Comparison of ENCODE assay signal across 1 cellular context in genomic region chr20:32628960-32629530, GRCh38.
TF ChIP-seq lines count a peak whose summit lies in the region.

No MANE protein-coding gene starts in this region.

TF ChIP-seq in K562, 482 proteins besides CTCF, POLR2A, EP300 and RAD21 (continued from another document and continues in another):
- TF ChIP-seq ZHX1 (conservative IDR thresholded peaks at IDR 0.05; ENCODE audit: low read length) = no peak
- TF ChIP-seq RBM25 (IDR thresholded peaks at IDR 0.05; ENCODE audit: low read depth, low read length, severe bottlenecking) = no peak
- no peak for TF ChIP-seq DACH1 (IDR thresholded peaks at IDR 0.05; ENCODE audit: partially characterized antibody)
- TF ChIP-seq CTCFL (IDR thresholded peaks at IDR 0.05; ENCODE audit: borderline replicate concordance, insufficient read depth, low read depth, low read length, poor library complexity, severe bottlenecking) = no peak
- TF ChIP-seq ZNF764 (CRISPR knock-in tag; IDR thresholded peaks at IDR 0.05; ENCODE audit: low read depth) = no peak
- TF ChIP-seq ZBTB1 (CRISPR knock-in tag; IDR thresholded peaks at IDR 0.05; ENCODE audit: borderline replicate concordance, low read depth) = no peak
- TF ChIP-seq SREBF1 (IDR thresholded peaks at IDR 0.05; ENCODE audit: borderline replicate concordance, low read depth, low read length) = no peak
- TF ChIP-seq ZFPM2 (CRISPR knock-in tag; IDR thresholded peaks at IDR 0.05) = no peak
- TF ChIP-seq NFE2 (IDR thresholded peaks at IDR 0.05; ENCODE audit: low read depth) = peak; percentile 89
- no peak for TF ChIP-seq STAG1 (CRISPR knock-in tag; IDR thresholded peaks at IDR 0.05; ENCODE audit: borderline replicate concordance)
- no peak for TF ChIP-seq ZNF696 (CRISPR knock-in tag; conservative IDR thresholded peaks at IDR 0.05)
- TF ChIP-seq RNF2 (IDR thresholded peaks at IDR 0.05) = no peak
- no peak; a peak in 1 of 4 replicates for TF ChIP-seq MNT (conservative IDR thresholded peaks at IDR 0.05)
- TF ChIP-seq ARID4B (CRISPR knock-in tag; IDR thresholded peaks at IDR 0.05) = no peak
- no peak for TF ChIP-seq GATA2 (CRISPR knock-in tag; IDR thresholded peaks at IDR 0.05)
- no peak for TF ChIP-seq SRSF9 (IDR thresholded peaks at IDR 0.05; ENCODE audit: borderline replicate concordance, low read depth, low read length)
- TF ChIP-seq KDM1A (IDR thresholded peaks at IDR 0.05) = no peak
- TF ChIP-seq FOXA1 (IDR thresholded peaks at IDR 0.05; ENCODE audit: borderline replicate concordance) = no peak
- TF ChIP-seq ZNF592 (IDR thresholded peaks at IDR 0.05) = peak; percentile 95
- no peak for TF ChIP-seq PREB (CRISPR knock-in tag; IDR thresholded peaks at IDR 0.05)
- no peak for TF ChIP-seq ZNF695 (CRISPR knock-in tag; IDR thresholded peaks at IDR 0.05)
- TF ChIP-seq ZNF431 (CRISPR knock-in tag; IDR thresholded peaks at IDR 0.05) = no peak
- no peak for TF ChIP-seq FOXA3 (CRISPR knock-in tag; conservative IDR thresholded peaks at IDR 0.05 in 1 of 2, IDR thresholded peaks at IDR 0.05 in 1 of 2)
- TF ChIP-seq BACH1 (tag; IDR thresholded peaks at IDR 0.05) = 0 out of 2 replicates have a peak, but pooled peaks have one; percentile 27
- no peak for TF ChIP-seq ERF (CRISPR knock-in tag; IDR thresholded peaks at IDR 0.05)
- TF ChIP-seq DPF2 (IDR thresholded peaks at IDR 0.05) = peak; percentile 43; the same call in 1 of the 2 replicates
- no peak for TF ChIP-seq E2F4 (CRISPR knock-in tag; IDR thresholded peaks at IDR 0.05; ENCODE audit: low read depth)
- TF ChIP-seq FOXK2 (conservative IDR thresholded peaks at IDR 0.05 in 1 of 2, IDR thresholded peaks at IDR 0.05 in 1 of 2; ENCODE audit: low read depth in 2 of 2) = no peak
- TF ChIP-seq ZNF668 (CRISPR knock-in tag; IDR thresholded peaks at IDR 0.05) = no peak
- no peak for TF ChIP-seq FOXM1 (IDR thresholded peaks at IDR 0.05; ENCODE audit: low read depth)
- no peak for TF ChIP-seq FOXM1 (CRISPR knock-in tag; IDR thresholded peaks at IDR 0.05; ENCODE audit: low read depth)
- TF ChIP-seq E2F1 (CRISPR knock-in tag; IDR thresholded peaks at IDR 0.05) = no peak
- TF ChIP-seq FOS (IDR thresholded peaks at IDR 0.05; ENCODE audit: extremely low read depth, insufficient read length) = no peak
- no peak for TF ChIP-seq MIER1 (IDR thresholded peaks at IDR 0.05; ENCODE audit: low read depth)
- TF ChIP-seq SNRNP70 (optimal IDR thresholded peaks at IDR 0.05; ENCODE audit: low read depth, low read length) = no peak
- TF ChIP-seq RBM22 (IDR thresholded peaks at IDR 0.05; ENCODE audit: low read depth, low read length, poor library complexity, severe bottlenecking) = no peak
- no peak for TF ChIP-seq ZNF561 (CRISPR knock-in tag; conservative IDR thresholded peaks at IDR 0.05)
- TF ChIP-seq YY1 (IDR thresholded peaks at IDR 0.05; ENCODE audit: borderline replicate concordance in 1 of 3, control insufficient read depth in 1 of 3, extremely low read depth in 1 of 3, insufficient read depth in 3 of 3, insufficient read length in 1 of 3, insufficient replicate concordance in 2 of 3, low read depth in 1 of 3, low read length in 2 of 3) = peak in 1 of 3 experiments; percentile 15
